In the genomic region with DNA sequence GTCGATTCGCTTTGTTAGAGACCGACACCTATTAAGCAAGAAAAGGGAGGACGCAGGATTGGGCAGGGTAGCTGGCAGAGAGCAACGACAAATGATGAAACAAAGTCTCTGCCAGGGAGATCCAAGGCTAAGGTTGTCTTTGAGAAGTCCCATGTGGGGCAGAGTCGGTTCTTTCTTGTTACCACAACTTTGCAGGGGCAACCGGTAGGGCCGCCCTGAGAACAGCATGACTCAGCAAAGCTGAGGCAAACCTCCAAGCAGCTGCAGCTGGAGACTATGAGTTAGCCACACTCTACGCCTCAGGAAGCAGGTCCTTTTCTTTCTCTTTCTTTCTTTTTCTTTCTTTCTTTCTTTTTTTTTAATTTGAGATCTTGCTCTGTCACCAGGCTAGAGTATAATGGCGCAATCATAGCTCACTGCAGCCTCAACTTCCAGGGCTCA, we compare ENCODE assay signal across 8 cellular contexts.
DNase-seq lines count a peak whose midpoint lies in the region; ATAC-seq and TF ChIP-seq lines count a peak whose summit lies in the region.

No MANE protein-coding gene starts in this region.

- peaks cover 7% of the 10 kb centered on the region for H3K4me1 Mint-ChIP-seq in memory B cell

- TF ChIP-seq POLR2A in Raji (IDR thresholded peaks at IDR 0.05; ENCODE audit: insufficient read depth, low read depth, low read length): 0 out of 2 replicates have a peak, but pooled peaks have one; percentile 30

- ATAC-seq in GM19043 (IDR thresholded peaks at IDR 0.05; ENCODE audit: low read depth, unreplicated experiment) (peak; percentile 86), HG03139 (IDR thresholded peaks at IDR 0.05; ENCODE audit: unreplicated experiment) (peak; percentile 85), memory B cell (ENCODE audit: low read depth) (peak; percentile 26)
- ATAC-seq in stimulated activated naive CD8-positive, alpha-beta T cell treated with anti-CD3 and anti-CD28 coated beads, Interleukin-15, Interleukin-2, amounts not matched to agents 100 U/mL and 50 U/mL, for 24 hours: peak; percentile 90

- no peak overlapping the region for H3K27ac Mint-ChIP-seq in memory B cell

- H3K4me3 ChIP-seq in AG09309 (ENCODE audit: control insufficient read depth, low read depth, low read length) (no peak overlapping the region), astrocyte of the cerebellum (ENCODE audit: low read depth, low read length) (no peak overlapping the region)

- H3K9me3 Mint-ChIP-seq in memory B cell: no peaks in the 10 kb centered on the region

- H3K36me3 Mint-ChIP-seq in memory B cell: no peaks in the 10 kb centered on the region

- no peak for TF ChIP-seq CTCF in AG09309 (IDR thresholded peaks at IDR 0.05; ENCODE audit: control insufficient read depth, insufficient read depth, low read depth, low read length, missing control alignments)
- TF ChIP-seq CTCF in astrocyte of the cerebellum (IDR thresholded peaks at IDR 0.05; ENCODE audit: low read depth, low read length, missing control alignments): no peak

- DNase-seq in AG09309 (ENCODE audit: low read depth) (peak; percentile 40), astrocyte of the cerebellum (ENCODE audit: low read depth) (peak; percentile 59), memory B cell (ENCODE audit: low spot score in 2 of 2) (no peak), epidermal melanocyte (ENCODE audit: insufficient read length, low spot score) (no peak)
- DNase-seq in stimulated activated naive CD8-positive, alpha-beta T cell treated with anti-CD3 and anti-CD28 coated beads, Interleukin-15, Interleukin-2, amounts not matched to agents 100 U/mL and 50 U/mL, for 24 hours: peak; percentile 54

- in situ Hi-C loops in astrocyte of the cerebellum (cut with HindIII; ENCODE audit: low sequenced_read_pairs): no loop called here

- H3K4me3 Mint-ChIP-seq in memory B cell: no peak overlapping the region

- peaks cover 3% of the 10 kb centered on the region for H3K27me3 Mint-ChIP-seq in memory B cell

Comparison
In these comparisons a context has a peak if more than half of its experiments do, and no peak if none do; other contexts are left out.
1. DNase-seq: peak in AG09309 (single experiment), astrocyte of the cerebellum (single experiment) and stimulated activated naive CD8-positive, alpha-beta T cell treated with anti-CD3 and anti-CD28 coated beads, Interleukin-15, Interleukin-2, amounts not matched to agents 100 U/mL and 50 U/mL, for 24 hours (single experiment); none in memory B cell (0 of 2) and epidermal melanocyte (single experiment).
2. ATAC-seq: peak in every context shown above with its lines; median percentile 90 in stimulated activated naive CD8-positive, alpha-beta T cell treated with anti-CD3 and anti-CD28 coated beads, Interleukin-15, Interleukin-2, amounts not matched to agents 100 U/mL and 50 U/mL, for 24 hours; 86 in GM19043; 85 in HG03139; 26 in memory B cell.